ENCODE assay signal across 20 cellular contexts in the genomic region with DNA sequence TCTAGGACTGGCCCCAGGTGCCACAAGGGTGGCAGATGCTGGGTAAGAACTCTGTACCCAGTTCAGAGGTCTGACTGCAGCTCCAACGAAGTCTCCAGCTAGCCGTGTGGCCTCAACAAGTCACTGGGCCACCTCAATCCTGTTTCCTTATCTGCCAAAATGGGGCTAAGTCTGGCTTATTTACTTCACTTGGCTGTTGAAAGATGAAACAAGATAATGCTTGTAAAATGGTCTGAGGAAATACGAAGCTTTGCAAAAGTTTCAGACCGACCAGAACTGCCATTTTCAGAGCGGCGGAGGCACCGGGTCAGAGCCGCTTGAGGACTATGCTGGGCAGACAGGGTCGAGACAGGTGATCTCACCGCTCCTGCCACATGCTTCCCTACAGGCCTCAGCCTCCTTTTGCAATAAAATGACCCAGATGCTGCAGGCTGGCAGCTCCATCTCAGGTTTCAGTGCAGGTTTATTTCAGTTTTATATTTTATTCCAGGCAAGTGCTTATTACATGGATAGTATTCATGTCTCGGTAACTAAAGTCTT. TPM values are rescaled to one million over a fixed set of nuclear protein-coding genes. Genes with fewer than 3 reads are reported as not detected.
A peak's percentile ranks its signal among the peaks of the same experiment; 100 is the strongest.
DNase-seq lines count a peak whose midpoint lies in the region; ATAC-seq, FAIRE-seq and TF ChIP-seq lines count a peak whose summit lies in the region.
"Had no signal": no experiment of that assay in that cellular context is flagged by ENCODE, and none has a peak within 500 bp of the region (broad histone marks: within the 10 kb centered on the region; RNA-seq: fewer than 3 reads in every experiment).

No MANE protein-coding gene starts in this region.

- CTCF ChIA-PET in A549 (lab: Yijun Ruan, JAX), result interaction anchor here (0.7 to 24.9 kb wide), 20 partner anchors 8 to 623 kb away, joined by 3 to 1099 read pairs (median 15); a partner anchor contains a TSS

- H3K27ac ChIP-seq in A549 (peak overlapping the region in 1 of 2 experiments; percentile 79; a peak in 2 of 6 replicates), ascending aorta (peak overlapping the region in 1 of 2 donors; percentile 51)
- H3K27ac ChIP-seq: pancreas had no signal

- H3K36me3 Mint-ChIP-seq in HFFc6 (ENCODE audit: low read depth), result peaks cover 12% of the 10 kb centered on the region
- peaks cover 94% of the 10 kb centered on the region for H3K36me3 Mint-ChIP-seq in dendritic cell treated with granulocyte-macrophage colony-stimulating factor and Interleukin-4, amounts not matched to agents 40 ng/mL and 50 ng/mL, for 4 days (ENCODE audit: low read depth)
- H3K36me3 Mint-ChIP-seq in naive thymus-derived CD8-positive, alpha-beta T cell, result peaks cover 0 to 31% (median 0%) of the 10 kb centered on the region in 3 donors

- peaks cover 10% of the 10 kb centered on the region for H3K27me3 Mint-ChIP-seq in HFFc6 (ENCODE audit: insufficient read depth)
- no peaks in the 10 kb centered on the region for H3K27me3 Mint-ChIP-seq in dendritic cell treated with granulocyte-macrophage colony-stimulating factor and Interleukin-4, amounts not matched to agents 40 ng/mL and 50 ng/mL, for 4 days
- no peaks in the 10 kb centered on the region for H3K27me3 Mint-ChIP-seq in naive thymus-derived CD8-positive, alpha-beta T cell

- POLR2A ChIA-PET in A549 (lab: Yijun Ruan, JAX), result interaction anchor here (1.8 to 3.8 kb wide), 4 partner anchors 9 to 23 kb away, joined by 7 to 41 read pairs (median 13); a partner anchor contains a TSS
- POLR2A ChIA-PET in naive thymus-derived CD8-positive, alpha-beta T cell (lab: Charles Lee), result interaction anchor here (0.7 to 5.7 kb wide), 7 partner anchors 9 to 49 kb away, joined by 3 to 56 read pairs (median 5); a partner anchor contains a TSS

- H3K27me3 ChIP-seq in ascending aorta, result no peaks in the 10 kb centered on the region
- H3K27me3 ChIP-seq: pancreas had no signal

- peaks cover 31% of the 10 kb centered on the region for H3K4me1 Mint-ChIP-seq in HFFc6 (ENCODE audit: low read depth)
- peaks cover 54% of the 10 kb centered on the region for H3K4me1 Mint-ChIP-seq in dendritic cell treated with granulocyte-macrophage colony-stimulating factor and Interleukin-4, amounts not matched to agents 40 ng/mL and 50 ng/mL, for 4 days (ENCODE audit: low read depth)
- peaks cover 5 to 12% (median 8%) of the 10 kb centered on the region in 4 donors for H3K4me1 Mint-ChIP-seq in naive thymus-derived CD8-positive, alpha-beta T cell

- DNase-seq in A549 (ENCODE audit: low read depth in 1 of 2, low spot score in 1 of 2) (no peak), HFFc6 (no peak), amygdala (lab: John Stamatoyannopoulos, UW) (no peak), ascending aorta (ENCODE audit: low spot score in 2 of 2) (no peak)
- no peak for DNase-seq in naive thymus-derived CD8-positive, alpha-beta T cell
- DNase-seq: activated CD8-positive, alpha-beta memory T cell treated with anti-CD3 and anti-CD28 coated beads, Interleukin-2, amount 50 U/mL, for 4 hours; AML-193; effector CD8-positive, alpha-beta T cell; EL; left ventricle myocardium superior; NCI-H1417 treated with DMSO at 0.1 percent for 48 hours; NCI-H774; pancreas; SIG-M5; stimulated activated CD4-positive, alpha-beta T cell treated with anti-CD3 and anti-CD28 coated beads, Interleukin-1b, Interleukin-23, amount 100 ng/mL, for 48 hours had no signal

- ATAC-seq in A549 (no peak), HG03469 (IDR thresholded peaks at IDR 0.05; ENCODE audit: unreplicated experiment) (no peak), HG03097 (IDR thresholded peaks at IDR 0.05; ENCODE audit: low FRiP score, unreplicated experiment) (no peak)
- ATAC-seq in naive thymus-derived CD8-positive, alpha-beta T cell, result no peak
- ATAC-seq: left ventricle myocardium superior; stimulated activated effector memory CD8-positive, alpha-beta T cell treated with anti-CD3 and anti-CD28 coated beads, Interleukin-12 subunit alpha, Interleukin-12 subunit beta, amount 100 ng/mL, for 72 hours had no signal

- no peak for TF ChIP-seq RAD21 in A549 (conservative IDR thresholded peaks at IDR 0.05 in 1 of 2, IDR thresholded peaks at IDR 0.05 in 1 of 2)

- no peak for FAIRE-seq in A549 (lab: Jason Lieb, UNC)
- FAIRE-seq: pancreas had no signal

- H3K4me1 ChIP-seq in A549 (peaks cover 9% of the 10 kb centered on the region; the same call in 2 of the 3 replicates), ascending aorta (peaks cover 0 to 4% of the 10 kb centered on the region in 2 donors)
- H3K4me1 ChIP-seq: pancreas had no signal

- no peak overlapping the region for H3K4me3 Mint-ChIP-seq in HFFc6
- H3K4me3 Mint-ChIP-seq in dendritic cell treated with granulocyte-macrophage colony-stimulating factor and Interleukin-4, amounts not matched to agents 40 ng/mL and 50 ng/mL, for 4 days, result no peak overlapping the region
- peak overlapping the region in 1 of 10 donors; percentile 48 for H3K4me3 Mint-ChIP-seq in naive thymus-derived CD8-positive, alpha-beta T cell
- H3K4me3 Mint-ChIP-seq: stimulated activated effector memory CD8-positive, alpha-beta T cell treated with anti-CD3 and anti-CD28 coated beads, Interleukin-12 subunit alpha, Interleukin-12 subunit beta, amount 100 ng/mL, for 72 hours had no signal

- H3K27ac Mint-ChIP-seq in HFFc6, result peak overlapping the region; percentile 85
- H3K27ac Mint-ChIP-seq in dendritic cell treated with granulocyte-macrophage colony-stimulating factor and Interleukin-4, amounts not matched to agents 40 ng/mL and 50 ng/mL, for 4 days, result peak overlapping the region; percentile 72
- peak overlapping the region in 6 of 10 donors; percentile 8 to 62 (median 36) for H3K27ac Mint-ChIP-seq in naive thymus-derived CD8-positive, alpha-beta T cell
- H3K27ac Mint-ChIP-seq: stimulated activated effector memory CD8-positive, alpha-beta T cell treated with anti-CD3 and anti-CD28 coated beads, Interleukin-12 subunit alpha, Interleukin-12 subunit beta, amount 100 ng/mL, for 72 hours had no signal

- whole genome bisulfite sequencing in A549 (ENCODE audit: missing lambda C conversion rate), result 89% methylated on average over 11 of the region's 11 CpGs

- intact Hi-C loops in dendritic cell treated with granulocyte-macrophage colony-stimulating factor and Interleukin-4, amounts not matched to agents 40 ng/mL and 50 ng/mL, for 4 days (cut with micrococcal nuclease), result no loop called here
- intact Hi-C loops in ascending aorta (cut with DNase I), result no loop called here

- H3K36me3 ChIP-seq in ascending aorta, result peaks cover 36 to 56% of the 10 kb centered on the region in 2 donors

- H3K4me3 ChIP-seq in A549 (no peak overlapping the region), ascending aorta (no peak overlapping the region)
- H3K4me3 ChIP-seq: HAP-1, pancreas had no signal

- no peak for TF ChIP-seq EP300 in A549 (IDR thresholded peaks at IDR 0.05)

- no peak for TF ChIP-seq POLR2A in A549 (IDR thresholded peaks at IDR 0.05; ENCODE audit: low read length)

- no peak for TF ChIP-seq CTCF in A549 (IDR thresholded peaks at IDR 0.05)
- TF ChIP-seq CTCF in HFFc6 (IDR thresholded peaks at IDR 0.05), result no peak
- no peak for TF ChIP-seq CTCF in ascending aorta (IDR thresholded peaks at IDR 0.05)

- H3K9me3 ChIP-seq in A549, result no peaks in the 10 kb centered on the region
- no peaks in the 10 kb centered on the region for H3K9me3 ChIP-seq in ascending aorta
- H3K9me3 ChIP-seq: HAP-1, pancreas had no signal

- H3K4me2 ChIP-seq in A549, result no peak overlapping the region

- no peaks in the 10 kb centered on the region for H3K9me3 Mint-ChIP-seq in HFFc6
- H3K9me3 Mint-ChIP-seq in dendritic cell treated with granulocyte-macrophage colony-stimulating factor and Interleukin-4, amounts not matched to agents 40 ng/mL and 50 ng/mL, for 4 days, result no peaks in the 10 kb centered on the region
- no peaks in the 10 kb centered on the region for H3K9me3 Mint-ChIP-seq in naive thymus-derived CD8-positive, alpha-beta T cell
- H3K9me3 Mint-ChIP-seq: stimulated activated effector memory CD8-positive, alpha-beta T cell treated with anti-CD3 and anti-CD28 coated beads, Interleukin-12 subunit alpha, Interleukin-12 subunit beta, amount 100 ng/mL, for 72 hours had no signal

TF ChIP-seq in A549, 52 proteins besides CTCF, POLR2A, EP300 and RAD21:
- TF ChIP-seq SREBF2 (IDR thresholded peaks at IDR 0.05), result no peak
- TF ChIP-seq POLR2AphosphoS2 (conservative IDR thresholded peaks at IDR 0.05; ENCODE audit: low read length), result 0 out of 2 replicates have a peak, but pooled peaks have one; percentile 79

RNA-seq across cellular contexts. Expression of a gene that starts 17.2 kb away (rescaled TPM):
- polyA plus RNA-seq in A549 (2011; rRNA removed) (4.5 and 5.7 TPM in 2 replicates), A549 (2017; fragmentation: RNase III; extraction: RNeasy Plus Mini Kit Qiagen cat#74134 plus additional on column Dnase treatment) (22.7 to 30.8 TPM (median 25.9 TPM) in 3 replicates)
- 10.5 and 12.2 TPM in 2 replicates for polyA plus RNA-seq in A549 (2012; cell fraction: cytosol; rRNA removed)
- polyA plus RNA-seq in A549 (2012; cell fraction: nucleus; rRNA removed), result 54.0 and 59.8 TPM in 2 replicates
- 3.8 and 4.9 TPM in 2 replicates for polyA minus RNA-seq in A549 (2011; rRNA and poly(A)+ RNA removed)
- 10 to 100 TPM; 19.4 to 25.4 (median 21.9) TPM for total RNA-seq in HFFc6 (2021; fragmentation: NEBNext Ultra II Directional; extraction: Animal tissue kit (Norgen Biotek cat#: 25700))
- 10 to 100 TPM; 60.8 to 67.4 TPM for total RNA-seq in naive thymus-derived CD8-positive, alpha-beta T cell
- polyA plus RNA-seq in naive thymus-derived CD8-positive, alpha-beta T cell, result under 1 TPM; 0.73 to 0.96 (median 0.79) TPM
- total RNA-seq in ascending aorta, result 4.9 TPM

RNA-seq across cellular contexts. Expression of a gene that starts 46.4 kb away (rescaled TPM):
- polyA plus RNA-seq in A549 (2011; rRNA removed), result 24.9 and 37.0 TPM in 2 replicates
- 75.9 and 88.8 TPM in 2 replicates for polyA plus RNA-seq in A549 (2012; cell fraction: cytosol; rRNA removed)
- 512 and 551 TPM in 2 replicates for polyA plus RNA-seq in A549 (2012; cell fraction: nucleus; rRNA removed)
- polyA plus RNA-seq in A549 (2017; fragmentation: RNase III; extraction: RNeasy Plus Mini Kit Qiagen cat#74134 plus additional on column Dnase treatment), result 45.3 to 55.3 TPM (median 53.3 TPM) in 3 replicates
- polyA minus RNA-seq in A549 (2011; rRNA and poly(A)+ RNA removed), result 29.3 and 30.7 TPM in 2 replicates
- total RNA-seq in HFFc6 (2021; fragmentation: NEBNext Ultra II Directional; extraction: Animal tissue kit (Norgen Biotek cat#: 25700)), result 10 to 100 TPM; 22.4 to 28.2 (median 26.1) TPM
- total RNA-seq in naive thymus-derived CD8-positive, alpha-beta T cell, result 100 to 1,000 TPM; 160 to 179 TPM
- polyA plus RNA-seq in naive thymus-derived CD8-positive, alpha-beta T cell, result 10 to 100 TPM; 12.1 to 22.6 (median 13.1) TPM
- total RNA-seq in ascending aorta, result 127 TPM

RNA-seq across cellular contexts. Expression of a gene that starts 47.4 kb away (rescaled TPM):
- 38.3 and 45.7 TPM in 2 replicates for polyA plus RNA-seq in A549 (2011; rRNA removed)
- 37.6 and 38.7 TPM in 2 replicates for polyA plus RNA-seq in A549 (2012; cell fraction: cytosol; rRNA removed)
- polyA plus RNA-seq in A549 (2012; cell fraction: nucleus; rRNA removed), result 40.7 and 56.7 TPM in 2 replicates
- polyA plus RNA-seq in A549 (2017; fragmentation: RNase III; extraction: RNeasy Plus Mini Kit Qiagen cat#74134 plus additional on column Dnase treatment), result 84.1 to 93.0 TPM (median 87.8 TPM) in 3 replicates
- polyA minus RNA-seq in A549 (2011; rRNA and poly(A)+ RNA removed), result 62.1 and 63.8 TPM in 2 replicates
- 10 to 100 TPM; 35.9 to 43.2 (median 37.6) TPM for total RNA-seq in HFFc6 (2021; fragmentation: NEBNext Ultra II Directional; extraction: Animal tissue kit (Norgen Biotek cat#: 25700))
- total RNA-seq in naive thymus-derived CD8-positive, alpha-beta T cell, result 10 to 100 TPM; 35.1 to 37.1 TPM
- 10 to 100 TPM; 12.0 to 22.1 (median 14.0) TPM for polyA plus RNA-seq in naive thymus-derived CD8-positive, alpha-beta T cell
- total RNA-seq in ascending aorta, result 16.9 TPM
